1 cellular context compared by ENCODE assay signal in genomic region chr17:81558941-81559806, GRCh38.
TF ChIP-seq lines count a peak whose summit lies in the region.

No MANE protein-coding gene starts in this region.

TF ChIP-seq in HCT116, 20 proteins besides CTCF, POLR2A, EP300 and RAD21:
- TF ChIP-seq REST (IDR thresholded peaks at IDR 0.05; ENCODE audit: low read depth), result no peak
- no peak for TF ChIP-seq POLR2AphosphoS5 (IDR thresholded peaks at IDR 0.05; ENCODE audit: low read depth, low read length)
- no peak for TF ChIP-seq ELF1 (IDR thresholded peaks at IDR 0.05; ENCODE audit: borderline replicate concordance, low read depth)
- no peak for TF ChIP-seq ZBTB33 (IDR thresholded peaks at IDR 0.05; ENCODE audit: extremely low read depth, insufficient replicate concordance, low read length)
- TF ChIP-seq JUND (IDR thresholded peaks at IDR 0.05), result no peak
- TF ChIP-seq EZH2 (IDR thresholded peaks at IDR 0.05), result no peak
- TF ChIP-seq CBX3 (IDR thresholded peaks at IDR 0.05; ENCODE audit: low read depth), result no peak
- no peak for TF ChIP-seq ZNF274 (IDR thresholded peaks at IDR 0.05; ENCODE audit: low read depth, low read length)
- TF ChIP-seq FOSL1 (IDR thresholded peaks at IDR 0.05; ENCODE audit: low read depth), result no peak
- no peak for TF ChIP-seq EZH2phosphoT487 (IDR thresholded peaks at IDR 0.05; ENCODE audit: borderline replicate concordance)
- TF ChIP-seq ZFX (IDR thresholded peaks at IDR 0.05), result no peak
- TF ChIP-seq SIN3A (IDR thresholded peaks at IDR 0.05; ENCODE audit: low read depth), result no peak
- no peak for TF ChIP-seq SRF (IDR thresholded peaks at IDR 0.05; ENCODE audit: low read depth)
- no peak for TF ChIP-seq ATF3 (IDR thresholded peaks at IDR 0.05)
- TF ChIP-seq EGR1 (IDR thresholded peaks at IDR 0.05; ENCODE audit: low read depth), result no peak
- TF ChIP-seq MAX (IDR thresholded peaks at IDR 0.05), result no peak
- no peak for TF ChIP-seq SP1 (IDR thresholded peaks at IDR 0.05; ENCODE audit: low read depth)
- no peak for TF ChIP-seq CEBPB (IDR thresholded peaks at IDR 0.05; ENCODE audit: low read depth)
- TF ChIP-seq YY1 (IDR thresholded peaks at IDR 0.05; ENCODE audit: extremely low read depth, insufficient replicate concordance, low read depth, low read length), result no peak
